ENCODE assay signal across 8 cellular contexts in genomic region chr15:50354838-50355611, GRCh38. TPM values are rescaled to one million over a fixed set of nuclear protein-coding genes. Genes with fewer than 3 reads are reported as not detected.
DNase-seq lines count a peak whose midpoint lies in the region; ATAC-seq and TF ChIP-seq lines count a peak whose summit lies in the region.

Gene GABPB1, minus strand, starts transcription at chr15:50355198. Its CDS starts 45,400 bp downstream, at chr15:50309798.

- peak within 1 kb of the TSS; percentile 90 for H3K27ac ChIP-seq in OCI-LY7 (ENCODE audit: low read depth, low read length, poor library complexity, severe bottlenecking)

- peaks cover 82% of the 10 kb centered on the region for H3K79me2 ChIP-seq in OCI-LY7 (ENCODE audit: insufficient read depth, low read depth, low read length)

- DNase-seq in COLO668 (lab: John Stamatoyannopoulos, UW; ENCODE audit: unreplicated experiment) (peak; percentile 92), HuH-7 (ENCODE audit: low spot score) (peak; percentile 80), OCI-LY7 (ENCODE audit: low spot score) (peak; percentile 95), activated T-cell treated with anti-CD3 and anti-CD28 coated beads for 24 hours (ENCODE audit: low read depth) (peak; percentile 85), epidermal melanocyte (ENCODE audit: insufficient read length, low spot score) (peak; percentile 86)
- DNase-seq in stimulated activated CD8-positive, alpha-beta memory T cell treated with anti-CD3 and anti-CD28 coated beads, Interleukin-2, amount 100 ng/mL, for 48 hours (ENCODE audit: low read depth in 2 of 2), result peak; percentile 81 to 83

- H3K36me3 ChIP-seq in OCI-LY7 (ENCODE audit: insufficient read depth, low read length), result peaks cover 56% of the 10 kb centered on the region

- POLR2A ChIA-PET in OCI-LY7 (lab: Charles Lee), result interaction anchor here (0.6 to 1.6 kb wide), 8 partner anchors 8 to 554 kb away, joined by 3 to 12 read pairs (median 3); no protein-coding TSS in a partner anchor

- H2AFZ ChIP-seq in OCI-LY7 (ENCODE audit: low read length), result peak within 1 kb of the TSS; percentile 48

- intact Hi-C loops in OCI-LY7 (cut with micrococcal nuclease; ENCODE audit: unreplicated experiment), result loop anchor here (2.0 to 10.0 kb wide), 4 partner anchors 87 to 554 kb away; partner anchors contain the start of genes AP4E1 and TRPM7

- CTCF ChIA-PET in OCI-LY7 (lab: Charles Lee; ENCODE audit: unreplicated experiment), result interaction anchor here (1.3 kb wide), 1 partner anchor 17 kb away, joined by 5 read pairs; no protein-coding TSS in a partner anchor

- no peaks in the 10 kb centered on the region for H3K9me2 ChIP-seq in OCI-LY7 (ENCODE audit: insufficient read depth, low read length)

- H4K20me1 ChIP-seq in OCI-LY7 (ENCODE audit: insufficient read depth, low read length), result peaks cover 13% of the 10 kb centered on the region; the same call in 1 of the 2 replicates

- no peaks in the 10 kb centered on the region for H3K9me3 ChIP-seq in OCI-LY7 (ENCODE audit: low read length)
- H3K9me3 ChIP-seq in mononuclear cell (ENCODE audit: low read depth, low read length), result no peaks in the 10 kb centered on the region

- ATAC-seq in GM21390 (IDR thresholded peaks at IDR 0.05; ENCODE audit: unreplicated experiment), result peak; percentile 47

- BruUV-seq in OCI-LY7 (replicated peaks; lab: Mats Ljungman, UMichigan), result no TSS peak

- no peak for TF ChIP-seq CTCF in OCI-LY7 (conservative IDR thresholded peaks at IDR 0.05; ENCODE audit: low read length)

- peaks cover 43% of the 10 kb centered on the region for H3K4me1 ChIP-seq in OCI-LY7 (ENCODE audit: insufficient read depth, low read length, poor library complexity, severe bottlenecking)
- H3K4me1 ChIP-seq in mononuclear cell (ENCODE audit: insufficient read depth, low read length), result peaks cover 54% of the 10 kb centered on the region

- no peaks in the 10 kb centered on the region for H3K27me3 ChIP-seq in mononuclear cell (ENCODE audit: insufficient read depth, low read length)

- H3K4me3 ChIP-seq in OCI-LY7 (ENCODE audit: low read depth, low read length, poor library complexity, severe bottlenecking) (peak within 1 kb of the TSS; percentile 80), mononuclear cell (ENCODE audit: low read length) (peak within 1 kb of the TSS; percentile 93)

- peak within 1 kb of the TSS; percentile 92 for H3K4me2 ChIP-seq in OCI-LY7 (ENCODE audit: low read length)

RNA-seq across cellular contexts. Expression of gene GABPB1, which starts in this region (rescaled TPM):
- 53.3 and 55.8 TPM in 2 replicates for total RNA-seq in OCI-LY7 (2014; rRNA removed; shearing (Covaris generic))
- total RNA-seq in OCI-LY7 (2022) (32.6 and 34.3 TPM in 2 replicates), mononuclear cell (82.1 TPM)

Comparison
In these comparisons a context has a peak if more than half of its experiments do, and no peak if none do; other contexts are left out.
1. Peak in every context shown above with its lines: DNase-seq, ATAC-seq, H3K4me3 ChIP-seq and H3K27ac ChIP-seq.